In the genomic region with DNA sequence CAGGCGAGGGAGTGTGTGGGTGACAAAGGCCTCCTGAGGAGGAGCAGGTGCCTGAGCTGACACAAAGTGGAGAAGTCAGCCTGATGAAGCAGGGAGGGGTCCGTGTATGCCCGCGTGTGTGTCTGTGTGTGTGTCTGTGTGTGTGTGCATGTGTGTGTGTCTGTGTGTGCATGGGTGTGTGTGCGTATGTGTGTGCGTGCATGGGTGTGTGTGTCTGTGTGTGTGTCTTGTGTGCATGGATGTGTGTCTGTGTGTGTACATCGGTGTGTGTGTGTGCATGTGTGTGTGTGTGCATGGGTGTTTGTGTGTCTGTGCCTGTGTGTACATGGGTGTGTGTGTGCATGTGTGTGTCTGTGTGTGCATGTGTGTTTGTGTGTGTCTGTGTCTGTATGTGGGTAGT, we compare ENCODE assay signal across 15 cellular contexts.
"Had no signal": no experiment of that assay in that cellular context is flagged by ENCODE, and none has a peak within 500 bp of the region (broad histone marks: within the 10 kb centered on the region; RNA-seq: fewer than 3 reads in every experiment).

No MANE protein-coding gene starts in this region.

- FAIRE-seq: small intestine had no signal

- H3K36me3 ChIP-seq: colonic mucosa, heart left ventricle, neutrophil, tibial artery had no signal

- H3K4me3 ChIP-seq: colonic mucosa, heart left ventricle, tibial artery had no signal

- H3K27me3 ChIP-seq: colonic mucosa had no signal

- H3K27ac ChIP-seq: colonic mucosa, heart left ventricle, neutrophil, tibial artery had no signal

- H3K4me1 ChIP-seq: colonic mucosa, heart left ventricle, tibial artery had no signal

- H3K9me3 ChIP-seq: colonic mucosa, heart left ventricle, neutrophil, tibial artery had no signal

- ATAC-seq: heart left ventricle; naive thymus-derived CD4-positive, alpha-beta T cell had no signal

- DNase-seq: cerebellar nuclear complex; colonic mucosa; dermis blood vessel endothelial cell; foreskin melanocyte; hippocampal formation; kidney glomerular epithelial cell; mesendoderm; naive thymus-derived CD4-positive, alpha-beta T cell; nephron progenitor cell; small intestine; stimulated activated CD4-positive, alpha-beta T cell treated with anti-CD3 and anti-CD28 coated beads, Interleukin-12 subunit alpha, Interleukin-12 subunit beta, amount 100 ng/mL, for 4 hours; stimulated activated naive CD4-positive, alpha-beta T cell treated with Interleukin-2 at 50 U/mL for 16 hours had no signal
